In the genomic region with DNA sequence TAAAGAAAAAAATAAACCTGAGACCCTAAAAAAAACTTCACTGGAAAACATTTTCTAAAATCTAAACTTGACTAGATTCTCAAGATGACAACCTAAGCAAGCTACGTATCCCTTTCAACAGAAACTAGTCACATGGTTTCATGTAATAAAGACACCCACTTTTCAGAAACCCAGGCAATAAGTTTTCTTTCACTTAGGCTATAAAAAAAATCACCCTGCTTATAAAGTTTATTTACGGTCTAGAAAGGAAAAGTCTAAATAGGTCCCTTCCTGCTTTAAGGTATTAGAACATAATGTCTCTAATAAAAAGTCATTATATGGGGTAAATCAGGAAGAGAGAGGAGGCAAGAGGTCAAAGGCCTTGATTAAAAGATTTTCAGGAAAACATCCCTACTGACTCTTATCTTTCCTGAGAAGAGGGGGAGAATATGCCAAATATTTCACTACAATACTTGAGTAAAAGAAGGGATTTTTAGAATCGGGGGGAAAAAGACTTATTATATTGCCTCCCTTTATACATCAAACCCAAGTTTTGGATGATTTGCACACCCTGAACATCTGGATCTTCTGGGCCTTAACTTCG, we compare ENCODE assay signal across 10 cellular contexts. TPM values are rescaled to one million over a fixed set of nuclear protein-coding genes. Genes with fewer than 3 reads are reported as not detected.
A peak's percentile ranks its signal among the peaks of the same experiment; 100 is the strongest.
DNase-seq lines count a peak whose midpoint lies in the region; ATAC-seq, FAIRE-seq and TF ChIP-seq lines count a peak whose summit lies in the region.
"Had no signal": no experiment of that assay in that cellular context is flagged by ENCODE, and none has a peak within 500 bp of the region (broad histone marks: within the 10 kb centered on the region; RNA-seq: fewer than 3 reads in every experiment).

No MANE protein-coding gene starts in this region.

- H3K79me2 ChIP-seq in OCI-LY7 (ENCODE audit: insufficient read depth, low read depth, low read length): no peaks in the 10 kb centered on the region

- peak overlapping the region; percentile 34 for H3K4me3 ChIP-seq in OCI-LY7 (ENCODE audit: low read depth, low read length, poor library complexity, severe bottlenecking)

- no peak for TF ChIP-seq POLR2A in GM12891 (IDR thresholded peaks at IDR 0.05; ENCODE audit: low read depth, low read length)

- peak; percentile 66 for ATAC-seq in effector memory CD8-positive, alpha-beta T cell (replicated peaks)
- no peak for ATAC-seq in stimulated activated naive B cell treated with anti-CD40 and anti-IgM and Interleukin-4, amounts not matched to agents 10 μg/mL and 1 μg/mL and 100 μg/mL, for 72 hours (replicated peaks)

- no TSS peak for BruUV-seq in OCI-LY7 (replicated peaks; lab: Mats Ljungman, UMichigan)

- H3K36me3 Mint-ChIP-seq in effector memory CD8-positive, alpha-beta T cell (ENCODE audit: insufficient read depth): no peaks in the 10 kb centered on the region
- H3K36me3 Mint-ChIP-seq in stimulated activated naive B cell treated with anti-CD40 and anti-IgM and Interleukin-4, amounts not matched to agents 10 μg/mL and 1 μg/mL and 100 μg/mL, for 72 hours: peaks cover 2 to 3% of the 10 kb centered on the region in 2 donors

- POLR2A ChIA-PET in OCI-LY7 (lab: Charles Lee): interaction anchor here (1.5 kb wide), 1 partner anchor 13 kb away, joined by 5 read pairs; no protein-coding TSS in a partner anchor

- CTCF ChIA-PET in OCI-LY7 (lab: Charles Lee; ENCODE audit: unreplicated experiment): no interaction called here

- TF ChIP-seq CTCF in OCI-LY7 (conservative IDR thresholded peaks at IDR 0.05; ENCODE audit: low read length): no peak

- H3K4me3 Mint-ChIP-seq in effector memory CD8-positive, alpha-beta T cell: peak overlapping the region; percentile 46 to 71
- H3K4me3 Mint-ChIP-seq in stimulated activated naive B cell treated with anti-CD40 and anti-IgM and Interleukin-4, amounts not matched to agents 10 μg/mL and 1 μg/mL and 100 μg/mL, for 72 hours: peak overlapping the region; percentile 48 to 54

- H3K9me3 ChIP-seq in OCI-LY7 (ENCODE audit: low read length): no peaks in the 10 kb centered on the region

- H3K27ac ChIP-seq in OCI-LY7 (ENCODE audit: low read depth, low read length, poor library complexity, severe bottlenecking): no peak overlapping the region

- intact Hi-C loops in OCI-LY7 (cut with micrococcal nuclease; ENCODE audit: unreplicated experiment): no loop called here

- H3K4me2 ChIP-seq in OCI-LY7 (ENCODE audit: low read length): peak overlapping the region; percentile 30

- peak; percentile 27 for DNase-seq in GM12891 (ENCODE audit: insufficient read length, low spot score)
- DNase-seq in OCI-LY7 (ENCODE audit: low spot score): no peak
- DNase-seq in effector memory CD8-positive, alpha-beta T cell: no peak
- DNase-seq in stimulated activated naive B cell treated with anti-CD40 and anti-IgM and Interleukin-4, amounts not matched to agents 10 μg/mL and 1 μg/mL and 100 μg/mL, for 72 hours: no peak
- no peak for DNase-seq in NCI-H2107 (lab: John Stamatoyannopoulos, UW)
- DNase-seq in putamen (ENCODE audit: low spot score): no peak
- DNase-seq in glomerular visceral epithelial cell (ENCODE audit: extremely low spot score): no peak
- DNase-seq: amniotic stem cell, NCI-H226, nucleus accumbens had no signal

- H4K20me1 ChIP-seq in OCI-LY7 (ENCODE audit: insufficient read depth, low read length): no peaks in the 10 kb centered on the region

- no peaks in the 10 kb centered on the region for H3K9me3 Mint-ChIP-seq in effector memory CD8-positive, alpha-beta T cell
- no peaks in the 10 kb centered on the region for H3K9me3 Mint-ChIP-seq in stimulated activated naive B cell treated with anti-CD40 and anti-IgM and Interleukin-4, amounts not matched to agents 10 μg/mL and 1 μg/mL and 100 μg/mL, for 72 hours

- no peak for FAIRE-seq in GM12891 (lab: Jason Lieb, UNC)

- peak overlapping the region; percentile 1; the same call in 1 of the 2 replicates for H2AFZ ChIP-seq in OCI-LY7 (ENCODE audit: low read length)

- peaks cover 19% of the 10 kb centered on the region for H3K4me1 ChIP-seq in OCI-LY7 (ENCODE audit: insufficient read depth, low read length, poor library complexity, severe bottlenecking)

- H3K9me2 ChIP-seq in OCI-LY7 (ENCODE audit: insufficient read depth, low read length): no peaks in the 10 kb centered on the region

- H3K27me3 Mint-ChIP-seq in effector memory CD8-positive, alpha-beta T cell: no peaks in the 10 kb centered on the region
- H3K27me3 Mint-ChIP-seq in stimulated activated naive B cell treated with anti-CD40 and anti-IgM and Interleukin-4, amounts not matched to agents 10 μg/mL and 1 μg/mL and 100 μg/mL, for 72 hours: no peaks in the 10 kb centered on the region

- peak overlapping the region; percentile 84 to 86 for H3K27ac Mint-ChIP-seq in effector memory CD8-positive, alpha-beta T cell
- peak overlapping the region; percentile 90 for H3K27ac Mint-ChIP-seq in stimulated activated naive B cell treated with anti-CD40 and anti-IgM and Interleukin-4, amounts not matched to agents 10 μg/mL and 1 μg/mL and 100 μg/mL, for 72 hours

- peaks cover 10 to 17% of the 10 kb centered on the region in 2 donors for H3K4me1 Mint-ChIP-seq in effector memory CD8-positive, alpha-beta T cell (ENCODE audit: low read depth in 2 of 2)
- peaks cover 14 to 25% of the 10 kb centered on the region in 2 donors for H3K4me1 Mint-ChIP-seq in stimulated activated naive B cell treated with anti-CD40 and anti-IgM and Interleukin-4, amounts not matched to agents 10 μg/mL and 1 μg/mL and 100 μg/mL, for 72 hours

- peaks cover 10% of the 10 kb centered on the region for H3K36me3 ChIP-seq in OCI-LY7 (ENCODE audit: insufficient read depth, low read length)

TF ChIP-seq in GM12891, 5 proteins besides CTCF, POLR2A, EP300 and RAD21:
- no peak for TF ChIP-seq TAF1 (IDR thresholded peaks at IDR 0.05; ENCODE audit: low read depth, low read length)
- TF ChIP-seq POU2F2 (IDR thresholded peaks at IDR 0.05; ENCODE audit: low read depth, low read length): no peak
- TF ChIP-seq SPI1 (IDR thresholded peaks at IDR 0.05; ENCODE audit: low read depth, low read length): no peak
- TF ChIP-seq PAX5 (IDR thresholded peaks at IDR 0.05; ENCODE audit: insufficient read depth, low read length, severe bottlenecking): no peak
- TF ChIP-seq POLR2AphosphoS5 (IDR thresholded peaks at IDR 0.05; ENCODE audit: low read depth, low read length): no peak

RNA-seq across cellular contexts. Expression of gene CLIP1, which starts 9.5 kb away (rescaled TPM):
- 8.2 TPM for polyA plus RNA-seq in GM12891 (2012; ENCODE audit: low read depth, missing spikeins)
- total RNA-seq in OCI-LY7 (2014; rRNA removed; shearing (Covaris generic)): 11.2 and 15.3 TPM in 2 replicates
- total RNA-seq in OCI-LY7 (2022): 25.6 and 26.2 TPM in 2 replicates
